ENCODE assay signal across 9 cellular contexts in genomic region chr17:80859004-80859941, GRCh38.
DNase-seq lines count a peak whose midpoint lies in the region; ATAC-seq and TF ChIP-seq lines count a peak whose summit lies in the region.
"Had no signal": no experiment of that assay in that cellular context is flagged by ENCODE, and none has a peak within 500 bp of the region (broad histone marks: within the 10 kb centered on the region; RNA-seq: fewer than 3 reads in every experiment).

No MANE protein-coding gene starts in this region.

- no peaks in the 10 kb centered on the region for H3K9me3 Mint-ChIP-seq in activated CD8-positive, alpha-beta T cell treated with anti-CD3 and anti-CD28 coated beads, Interleukin-2, amount 10 ng/mL, durations not matched to agents 7 days and 5 days (ENCODE audit: insufficient read depth)

- no peak overlapping the region for H3K4me3 Mint-ChIP-seq in activated CD8-positive, alpha-beta T cell treated with anti-CD3 and anti-CD28 coated beads, Interleukin-2, amount 10 ng/mL, durations not matched to agents 7 days and 5 days

- 75 to 83% methylated on average over 40 of the region's 40 CpGs for WGBS in sigmoid colon, 2 donors

- TF ChIP-seq CTCF in sigmoid colon (IDR thresholded peaks at IDR 0.05) = peak in 1 of 4 experiments; percentile 13

- no peak overlapping the region for H3K4me3 ChIP-seq in sigmoid colon
- H3K4me3 ChIP-seq: BLaER1 had no signal

- H3K9me3 ChIP-seq in sigmoid colon = no peaks in the 10 kb centered on the region
- H3K9me3 ChIP-seq: BLaER1 had no signal

- peaks cover 92% of the 10 kb centered on the region for H3K36me3 Mint-ChIP-seq in activated CD8-positive, alpha-beta T cell treated with anti-CD3 and anti-CD28 coated beads, Interleukin-2, amount 10 ng/mL, durations not matched to agents 7 days and 5 days (ENCODE audit: low read depth)

- intact Hi-C loops in Right ventricle myocardium superior (cut with DNase I) (no loop called here), sigmoid colon (cut with DNase I) (loop anchor here (2.0 to 5.0 kb wide), 3 partner anchors 26 to 87 kb away; no protein-coding TSS in a partner anchor)

- CTCF ChIA-PET in activated CD8-positive, alpha-beta T cell treated with anti-CD3 and anti-CD28 coated beads, Interleukin-2, amount 10 ng/mL, durations not matched to agents 7 days and 5 days (lab: Charles Lee) = interaction anchor here (1.5 to 3.2 kb wide), 2 partner anchors 18 to 40 kb away, joined by 3 to 14 read pairs; no protein-coding TSS in a partner anchor

- DNase-seq in NCI-H2196 (lab: John Stamatoyannopoulos, UW; ENCODE audit: unreplicated experiment) = peak; percentile 22
- no peak for DNase-seq in NCI-H2196 treated with DMSO at 0.1 percent for 48 hours (lab: John Stamatoyannopoulos, UW; ENCODE audit: unreplicated experiment)
- DNase-seq in activated CD8-positive, alpha-beta T cell treated with anti-CD3 and anti-CD28 coated beads, Interleukin-2, amount 10 ng/mL, durations not matched to agents 7 days and 5 days = no peak
- DNase-seq in Right ventricle myocardium superior = peak; percentile 84
- DNase-seq in sigmoid colon = peak; percentile 94
- no peak for DNase-seq in NCI-H2227 treated with DMSO at 0.1 percent for 48 hours (lab: John Stamatoyannopoulos, UW)
- DNase-seq in NOMO-1 treated with DMSO at 0.1 percent for 48 hours (lab: John Stamatoyannopoulos, UW; ENCODE audit: unreplicated experiment) = no peak

- H3K4me1 Mint-ChIP-seq in activated CD8-positive, alpha-beta T cell treated with anti-CD3 and anti-CD28 coated beads, Interleukin-2, amount 10 ng/mL, durations not matched to agents 7 days and 5 days (ENCODE audit: low read depth) = peaks cover 91% of the 10 kb centered on the region

- H3K27ac Mint-ChIP-seq in activated CD8-positive, alpha-beta T cell treated with anti-CD3 and anti-CD28 coated beads, Interleukin-2, amount 10 ng/mL, durations not matched to agents 7 days and 5 days = peak overlapping the region; percentile 94

- no peak for TF ChIP-seq POLR2A in sigmoid colon (IDR thresholded peaks at IDR 0.05)

- POLR2A ChIA-PET in activated CD8-positive, alpha-beta T cell treated with anti-CD3 and anti-CD28 coated beads, Interleukin-2, amount 10 ng/mL, durations not matched to agents 7 days and 5 days (lab: Charles Lee) = interaction anchor here (0.7 to 2.3 kb wide), 6 partner anchors 10 to 158 kb away, joined by 3 to 9 read pairs (median 4); no protein-coding TSS in a partner anchor

- H3K36me3 ChIP-seq in sigmoid colon = no peaks in the 10 kb centered on the region

- peaks cover 0 to 59% (median 47%) of the 10 kb centered on the region in 4 donors for H3K4me1 ChIP-seq in sigmoid colon

- H3K27ac ChIP-seq in sigmoid colon = peak overlapping the region; percentile 0 to 72 (median 60)
- H3K27ac ChIP-seq: BLaER1 had no signal

- H3K27me3 Mint-ChIP-seq in activated CD8-positive, alpha-beta T cell treated with anti-CD3 and anti-CD28 coated beads, Interleukin-2, amount 10 ng/mL, durations not matched to agents 7 days and 5 days (ENCODE audit: low read depth) = no peaks in the 10 kb centered on the region

- no peak for ATAC-seq in activated CD8-positive, alpha-beta T cell treated with anti-CD3 and anti-CD28 coated beads, Interleukin-2, amount 10 ng/mL, durations not matched to agents 7 days and 5 days
- ATAC-seq in Right ventricle myocardium superior (ENCODE audit: poor library complexity) (peak; percentile 88), HG03469 (IDR thresholded peaks at IDR 0.05; ENCODE audit: unreplicated experiment) (no peak)

- H3K27me3 ChIP-seq in sigmoid colon = no peaks in the 10 kb centered on the region
- H3K27me3 ChIP-seq: BLaER1 had no signal

- TF ChIP-seq EP300 in sigmoid colon (IDR thresholded peaks at IDR 0.05) = no peak

Comparison
In these comparisons a context has a peak if more than half of its experiments do, and no peak if none do; other contexts are left out.
1. DNase-seq: peak in NCI-H2196 (single experiment), Right ventricle myocardium superior (single experiment) and sigmoid colon (single experiment); none in NCI-H2196 treated with DMSO at 0.1 percent for 48 hours (single experiment), activated CD8-positive, alpha-beta T cell treated with anti-CD3 and anti-CD28 coated beads, Interleukin-2, amount 10 ng/mL, durations not matched to agents 7 days and 5 days (single experiment), NCI-H2227 treated with DMSO at 0.1 percent for 48 hours (single experiment) and NOMO-1 treated with DMSO at 0.1 percent for 48 hours (single experiment).